ENCODE assay signal across 25 cellular contexts in genomic region chr17:33514369-33514768, GRCh38.
"Had no signal": no experiment of that assay in that cellular context is flagged by ENCODE, and none has a peak within 500 bp of the region (broad histone marks: within the 10 kb centered on the region; RNA-seq: fewer than 3 reads in every experiment).

No MANE protein-coding gene starts in this region.

- DNase-seq: hypothalamus; islet precursor cell; left ventricle myocardium superior; lower lobe of right lung; mammary epithelial cell; mesendoderm; naive B cell; natural killer cell; nephron progenitor cell; occipital lobe; small intestine; spleen; stimulated activated CD4-positive, alpha-beta T cell treated with anti-CD3 and anti-CD28 coated beads, Interleukin-4, amount 100 ng/mL, for 24 hours; stimulated activated naive CD4-positive, alpha-beta T cell; upper lobe of left lung had no signal

- H3K4me3 ChIP-seq: lower lobe of right lung, neural progenitor cell, right atrium auricular region, spleen, tibial nerve, upper lobe of left lung, vagina had no signal

- H3K27me3 ChIP-seq: neural progenitor cell, right atrium auricular region, tibial nerve, upper lobe of left lung, vagina had no signal

- H2AFZ ChIP-seq: neural progenitor cell, parathyroid adenoma had no signal

- H3K9ac ChIP-seq: neural progenitor cell, parathyroid adenoma had no signal

- H3K36me3 ChIP-seq: lower lobe of right lung, neural progenitor cell, neutrophil, right atrium auricular region, spleen, tibial nerve, upper lobe of left lung, vagina had no signal

- H3K27ac ChIP-seq: lower lobe of right lung, neural progenitor cell, neutrophil, parathyroid adenoma, right atrium auricular region, spleen, tibial nerve, upper lobe of left lung, vagina had no signal

- H3K27ac Mint-ChIP-seq: mesothelial cell of epicardium; naive B cell; natural killer cell; nephron progenitor cell; neural progenitor cell; stimulated activated effector memory CD8-positive, alpha-beta T cell treated with anti-CD3 and anti-CD28 coated beads, Interleukin-12 subunit alpha, Interleukin-12 subunit beta, amount 100 ng/mL, for 72 hours; stimulated activated naive CD8-positive, alpha-beta T cell treated with anti-CD3 and anti-CD28 coated beads, Interleukin-15, Interleukin-2, amounts not matched to agents 100 ng/mL and 50 ng/mL, for 24 hours had no signal

- H3K4me1 Mint-ChIP-seq: mesothelial cell of epicardium, naive B cell had no signal

- H3K9me3 ChIP-seq: lower lobe of right lung, neutrophil, right atrium auricular region, upper lobe of left lung, vagina had no signal

- H3K4me2 ChIP-seq: neural progenitor cell had no signal

- H3K36me3 Mint-ChIP-seq: mesothelial cell of epicardium; naive B cell; natural killer cell; neural progenitor cell; stimulated activated effector memory CD8-positive, alpha-beta T cell treated with anti-CD3 and anti-CD28 coated beads, Interleukin-12 subunit alpha, Interleukin-12 subunit beta, amount 100 ng/mL, for 72 hours had no signal

- H3K9me3 Mint-ChIP-seq: natural killer cell; nephron progenitor cell; stimulated activated naive CD8-positive, alpha-beta T cell treated with anti-CD3 and anti-CD28 coated beads, Interleukin-15, Interleukin-2, amounts not matched to agents 100 ng/mL and 50 ng/mL, for 24 hours had no signal

- H3K79me2 ChIP-seq: parathyroid adenoma had no signal

- H3K4me3 Mint-ChIP-seq: mesothelial cell of epicardium; naive B cell; natural killer cell; nephron progenitor cell; neural progenitor cell; stimulated activated effector memory CD8-positive, alpha-beta T cell treated with anti-CD3 and anti-CD28 coated beads, Interleukin-12 subunit alpha, Interleukin-12 subunit beta, amount 100 ng/mL, for 72 hours; stimulated activated naive CD8-positive, alpha-beta T cell treated with anti-CD3 and anti-CD28 coated beads, Interleukin-15, Interleukin-2, amounts not matched to agents 100 ng/mL and 50 ng/mL, for 24 hours had no signal

- H3K4me1 ChIP-seq: neural progenitor cell, right atrium auricular region, spleen, tibial nerve, vagina had no signal

- ATAC-seq: left ventricle myocardium superior; lower lobe of right lung; natural killer cell; sciatic nerve; stimulated activated effector memory CD8-positive, alpha-beta T cell treated with anti-CD3 and anti-CD28 coated beads, Interleukin-12 subunit alpha, Interleukin-12 subunit beta, amount 100 ng/mL, for 72 hours had no signal
